Comparison of ENCODE assay signal across 8 cellular contexts in genomic region chr19:27802293-27802692, GRCh38.
DNase-seq lines count a peak whose midpoint lies in the region; ATAC-seq and TF ChIP-seq lines count a peak whose summit lies in the region.
"Not testable (repeated sequence)": the region's sequence is repeated elsewhere in the genome, so short reads cannot be mapped to it uniquely, and the experiment has no call there.

No MANE protein-coding gene starts in this region.

- ATAC-seq in Panc1 = not testable (repeated sequence)

- BruUV-seq in Panc1 (replicated peaks; lab: Mats Ljungman, UMichigan) = not testable (repeated sequence)

- H3K27ac Mint-ChIP-seq in endodermal cell = not testable (repeated sequence)

- not testable (repeated sequence) for H3K27me3 ChIP-seq in Panc1 (ENCODE audit: control insufficient read depth, insufficient read depth, low read length); adrenal gland; endodermal cell (ENCODE audit: control insufficient read depth, insufficient read depth, low read length, poor library complexity, severe bottlenecking); cardiac muscle cell; mesendoderm (ENCODE audit: insufficient read depth, low read length, poor library complexity)

- H3K27ac ChIP-seq in C4-2B; HEK293 (ENCODE audit: extremely low read depth, low read depth, low read length); Panc1 (ENCODE audit: low read length); adrenal gland; endodermal cell (ENCODE audit: low read depth, low read length); cardiac muscle cell; mesendoderm (ENCODE audit: low read depth, low read length): not testable (repeated sequence)

- H2BK5ac ChIP-seq in mesendoderm (ENCODE audit: low read length) = not testable (repeated sequence)

- in situ Hi-C loops in Panc1 (cut with HindIII; ENCODE audit: low pct_unique_long_range_greater_than_20kb, low sequenced_read_pairs) = not testable (repeated sequence)

- H3K79me1 ChIP-seq in mesendoderm (ENCODE audit: low read length) = not testable (repeated sequence)

- POLR2A ChIA-PET in HEK293 (lab: Yijun Ruan, JAX) = interaction anchor here (0.8 kb wide), 1 partner anchor 9 kb away, joined by 4 read pairs; no protein-coding TSS in a partner anchor
- POLR2A ChIA-PET in Panc1 (lab: Charles Lee) = not testable (repeated sequence)

- peaks cover 38% of the 10 kb centered on the region for H3K9me3 Mint-ChIP-seq in endodermal cell

- H3K36me3 Mint-ChIP-seq in endodermal cell (ENCODE audit: low read depth) = peaks cover 43% of the 10 kb centered on the region

- H3K4me1 Mint-ChIP-seq in endodermal cell = not testable (repeated sequence)

- H3K4me2 ChIP-seq in mesendoderm (ENCODE audit: low read length) = not testable (repeated sequence)

- H2BK15ac ChIP-seq in mesendoderm (replicated peaks; ENCODE audit: low read depth) = not testable (repeated sequence)

- 57 to 75% (median 71%) methylated on average over 14 to 15 of the region's 15 CpGs for WGBS in adrenal gland, 4 donors
- 44 to 50% methylated on average over 4 to 15 of the region's 15 CpGs for WGBS in endodermal cell (ENCODE audit: insufficient coverage in 1 of 2, insufficient read length in 1 of 2), 2 experiments
- no CpG with 5 or more reads among the region's 15 CpGs for WGBS in mesendoderm (ENCODE audit: extremely low coverage, insufficient coverage, low lambda C conversion rate)

- not testable (repeated sequence) for TF ChIP-seq POLR2A in adrenal gland (IDR thresholded peaks at IDR 0.05)

- not testable (repeated sequence) for H4K8ac ChIP-seq in mesendoderm (ENCODE audit: low read depth, low read length)

- H3K4me3 ChIP-seq in HEK293 (ENCODE audit: low read depth, low read length); Panc1 (ENCODE audit: low read depth in 2 of 2, low read length in 2 of 2); adrenal gland; endodermal cell (ENCODE audit: low read length); cardiac muscle cell; mesendoderm (ENCODE audit: low read length): not testable (repeated sequence)

- H3K36me3 ChIP-seq in HEK293 (ENCODE audit: control insufficient read depth in 2 of 2, insufficient read depth in 1 of 2, low read length in 2 of 2) = peaks cover 25 to 52% of the 10 kb centered on the region in 2 experiments
- H3K36me3 ChIP-seq in Panc1 (ENCODE audit: control insufficient read depth, insufficient read depth, low read length) = peaks cover 16% of the 10 kb centered on the region
- not testable (repeated sequence) for H3K36me3 ChIP-seq in adrenal gland (replicated peaks in 1 of 2); endodermal cell (ENCODE audit: control insufficient read depth, insufficient read depth, low read length); cardiac muscle cell; mesendoderm (ENCODE audit: control insufficient read depth, insufficient read depth, low read length)

- not testable (repeated sequence) for H2AK5ac ChIP-seq in mesendoderm (ENCODE audit: low read length)

- H3K56ac ChIP-seq in mesendoderm (ENCODE audit: low read length) = not testable (repeated sequence)

- intact Hi-C loops in Panc1 (cut with micrococcal nuclease; ENCODE audit: unreplicated experiment); adrenal gland (cut with DNase I): not testable (repeated sequence)

- DNase-seq in Panc1 (ENCODE audit: low read depth, low spot score) = not testable (repeated sequence)
- DNase-seq in adrenal gland (peak in 3 of 7 donors; percentile 32 to 54 (median 42)), endodermal cell (peak; percentile 76), cardiac muscle cell (ENCODE audit: low read depth in 1 of 2, low spot score in 1 of 2) (peak in 1 of 2 donors; percentile 25), mesendoderm (peak; percentile 33), superior temporal gyrus (ENCODE audit: extremely low spot score) (peak; percentile 12)

- not testable (repeated sequence) for H3K4ac ChIP-seq in mesendoderm (ENCODE audit: low read depth, low read length)

- TF ChIP-seq CTCF in C4-2B (conservative IDR thresholded peaks at IDR 0.05) = peak; percentile 74
- TF ChIP-seq CTCF in HEK293 (tag by site-specific recombination; IDR thresholded peaks at IDR 0.05) = not testable (repeated sequence)
- peak; percentile 75 for TF ChIP-seq CTCF in Panc1 (IDR thresholded peaks at IDR 0.05)
- peak in 4 of 6 experiments; percentile 6 to 49 (median 30) for TF ChIP-seq CTCF in adrenal gland (IDR thresholded peaks at IDR 0.05)
- peak; percentile 67 for TF ChIP-seq CTCF in endodermal cell (conservative IDR thresholded peaks at IDR 0.05)
- TF ChIP-seq CTCF in cardiac muscle cell (IDR thresholded peaks at IDR 0.05; ENCODE audit: low read depth, low read length) = peak; percentile 45

- not testable (repeated sequence) for H2BK120ac ChIP-seq in mesendoderm (ENCODE audit: low read depth, low read length)

- H3K9ac ChIP-seq in endodermal cell (ENCODE audit: extremely low read depth, low read length, poor library complexity, severe bottlenecking); mesendoderm (ENCODE audit: low read length): not testable (repeated sequence)

- H3K27me3 Mint-ChIP-seq in endodermal cell (ENCODE audit: insufficient read depth) = not testable (repeated sequence)

- not testable (repeated sequence) for H3K9me3 ChIP-seq in HEK293 (ENCODE audit: control insufficient read depth, insufficient read depth, low read depth, low read length); Panc1 (ENCODE audit: control insufficient read depth, insufficient read depth, low read depth, low read length); adrenal gland (replicated peaks in 1 of 3); cardiac muscle cell (ENCODE audit: low read depth)
- H3K9me3 ChIP-seq in endodermal cell (ENCODE audit: control insufficient read depth, low read length) = peaks cover 13% of the 10 kb centered on the region

- H3K4me3 Mint-ChIP-seq in endodermal cell = not testable (repeated sequence)

- not testable (repeated sequence) for H3K4me1 ChIP-seq in HEK293 (ENCODE audit: control insufficient read depth, insufficient read depth, low read length); Panc1 (ENCODE audit: control insufficient read depth, insufficient read depth, low read length); adrenal gland (replicated peaks in 1 of 2); endodermal cell (ENCODE audit: control insufficient read depth, insufficient read depth, low read length); cardiac muscle cell (ENCODE audit: low read depth); mesendoderm (ENCODE audit: control insufficient read depth, low read depth, low read length)

- H3K79me2 ChIP-seq in mesendoderm (ENCODE audit: control insufficient read depth, insufficient read depth, low read length) = not testable (repeated sequence)

- not testable (repeated sequence) for H3K18ac ChIP-seq in mesendoderm (ENCODE audit: low read length)

- CTCF ChIA-PET in HEK293 (lab: Yijun Ruan, JAX) = interaction anchor here (0.6 to 1.6 kb wide), 9 partner anchors 9 to 1460 kb away, joined by 3 to 5 read pairs (median 3); no protein-coding TSS in a partner anchor
- CTCF ChIA-PET in Panc1 (lab: Charles Lee) = not testable (repeated sequence)

- H4K5ac ChIP-seq in mesendoderm (ENCODE audit: low read length) = not testable (repeated sequence)

- not testable (repeated sequence) for H3K23ac ChIP-seq in mesendoderm (ENCODE audit: low read length)

TF ChIP-seq in HEK293, 187 proteins besides CTCF, POLR2A, EP300 and RAD21:
- peak; percentile 14; the same call in 1 of the 2 replicates for TF ChIP-seq ZNF654 (tag by site-specific recombination; IDR thresholded peaks at IDR 0.05; ENCODE audit: low read depth)
- TF ChIP-seq ZNF202 (tag by site-specific recombination; IDR thresholded peaks at IDR 0.05; ENCODE audit: borderline replicate concordance) = 0 out of 2 replicates have a peak, but pooled peaks have one; percentile 25
- 0 out of 2 replicates have a peak, but pooled peaks have one; percentile 10 for TF ChIP-seq EGR2 (tag by site-specific recombination; IDR thresholded peaks at IDR 0.05; ENCODE audit: low read depth)
